8 cellular contexts compared by ENCODE assay signal in genomic region chr5:54309751-54310432, GRCh38. TPM values are rescaled to one million over a fixed set of nuclear protein-coding genes. Genes with fewer than 3 reads are reported as not detected.
DNase-seq lines count a peak whose midpoint lies in the region; ATAC-seq and TF ChIP-seq lines count a peak whose summit lies in the region.

No MANE protein-coding gene starts in this region.

- no peaks in the 10 kb centered on the region for H3K9me3 Mint-ChIP-seq in activated T-helper 17 cell treated with anti-CD3 and anti-CD28 coated beads, Interleukin-2, amount 50 U/mL, for 72 hours
- H3K9me3 Mint-ChIP-seq in nephron progenitor cell, result no peaks in the 10 kb centered on the region

- peaks cover 17% of the 10 kb centered on the region for H3K4me1 Mint-ChIP-seq in activated T-helper 17 cell treated with anti-CD3 and anti-CD28 coated beads, Interleukin-2, amount 50 U/mL, for 72 hours
- peaks cover 36% of the 10 kb centered on the region for H3K4me1 Mint-ChIP-seq in nephron progenitor cell

- peak overlapping the region; percentile 89 for H3K4me3 ChIP-seq in fibroblast of the aortic adventitia (ENCODE audit: low read depth, low read length)
- H3K4me3 ChIP-seq in upper lobe of left lung, result peak overlapping the region; percentile 71 to 89 (median 72)

- DNase-seq in NCI-H345 (lab: John Stamatoyannopoulos, UW), result peak; percentile 29
- DNase-seq in NCI-H345 treated with DMSO at 0.1 percent for 48 hours (lab: John Stamatoyannopoulos, UW; ENCODE audit: unreplicated experiment), result no peak
- peak; percentile 36 for DNase-seq in NCI-H510A (lab: John Stamatoyannopoulos, UW)
- DNase-seq in fibroblast of the aortic adventitia (ENCODE audit: low read depth), result peak; percentile 9
- peak; percentile 59 for DNase-seq in nephron progenitor cell
- DNase-seq in upper lobe of left lung, result peak; percentile 42 to 91

- peaks cover 5% of the 10 kb centered on the region for H3K27me3 Mint-ChIP-seq in activated T-helper 17 cell treated with anti-CD3 and anti-CD28 coated beads, Interleukin-2, amount 50 U/mL, for 72 hours
- peaks cover 17% of the 10 kb centered on the region for H3K27me3 Mint-ChIP-seq in nephron progenitor cell (ENCODE audit: low read depth, poor library complexity)

- peaks cover 9 to 24% (median 22%) of the 10 kb centered on the region in 4 donors for H3K4me1 ChIP-seq in upper lobe of left lung

- no peaks in the 10 kb centered on the region for H3K36me3 ChIP-seq in upper lobe of left lung

- TF ChIP-seq EP300 in upper lobe of left lung (IDR thresholded peaks at IDR 0.05), result no peak

- H3K27me3 ChIP-seq in upper lobe of left lung, result no peaks in the 10 kb centered on the region

- WGBS in upper lobe of left lung, 2 donors, result 0 to 1% methylated on average over 25 to 37 of the region's 38 CpGs

- H3K9me3 ChIP-seq in upper lobe of left lung, result no peaks in the 10 kb centered on the region

- peak overlapping the region; percentile 99 for H3K27ac Mint-ChIP-seq in activated T-helper 17 cell treated with anti-CD3 and anti-CD28 coated beads, Interleukin-2, amount 50 U/mL, for 72 hours
- H3K27ac Mint-ChIP-seq in nephron progenitor cell, result peak overlapping the region; percentile 98

- H3K4me3 Mint-ChIP-seq in activated T-helper 17 cell treated with anti-CD3 and anti-CD28 coated beads, Interleukin-2, amount 50 U/mL, for 72 hours, result peak overlapping the region; percentile 99
- peak overlapping the region; percentile 94 for H3K4me3 Mint-ChIP-seq in nephron progenitor cell

- H3K36me3 Mint-ChIP-seq in activated T-helper 17 cell treated with anti-CD3 and anti-CD28 coated beads, Interleukin-2, amount 50 U/mL, for 72 hours (ENCODE audit: low read depth), result peaks cover 7% of the 10 kb centered on the region
- H3K36me3 Mint-ChIP-seq in nephron progenitor cell (ENCODE audit: low read depth), result no peaks in the 10 kb centered on the region

- TF ChIP-seq POLR2A in upper lobe of left lung (IDR thresholded peaks at IDR 0.05), result no peak

- H3K27ac ChIP-seq in upper lobe of left lung, result peak overlapping the region; percentile 83 to 95 (median 88)

- TF ChIP-seq CTCF in fibroblast of the aortic adventitia (IDR thresholded peaks at IDR 0.05; ENCODE audit: insufficient read depth, low read length), result no peak
- no peak for TF ChIP-seq CTCF in nephron progenitor cell (IDR thresholded peaks at IDR 0.05)
- TF ChIP-seq CTCF in upper lobe of left lung (IDR thresholded peaks at IDR 0.05), result no peak

- ATAC-seq in HG02798 (IDR thresholded peaks at IDR 0.05; ENCODE audit: poor library complexity, unreplicated experiment) (peak; percentile 15), upper lobe of left lung (ENCODE audit: low FRiP score in 2 of 2) (peak; percentile 57 to 63)
- peak; percentile 38 for ATAC-seq in activated T-helper 17 cell treated with anti-CD3 and anti-CD28 coated beads, Interleukin-2, amount 50 U/mL, for 72 hours (replicated peaks)

RNA-seq across cellular contexts. Expression of gene ARL15, which starts 0.5 kb away (rescaled TPM):
- total RNA-seq in activated T-helper 17 cell treated with anti-CD3 and anti-CD28 coated beads, Interleukin-2, amount 50 U/mL, for 72 hours, result 1 to 10 TPM; 6.8 to 8.3 TPM
- total RNA-seq in fibroblast of the aortic adventitia (ENCODE audit: low replicate concordance) (5.4 and 22.0 TPM in 2 replicates), upper lobe of left lung (10 to 100 TPM in 5 of 6 donors, 1 to 10 TPM in 1; 6.7 to 36.4 (median 20.7) TPM)
